Comparison of ENCODE assay signal across 16 cellular contexts in the genomic region with DNA sequence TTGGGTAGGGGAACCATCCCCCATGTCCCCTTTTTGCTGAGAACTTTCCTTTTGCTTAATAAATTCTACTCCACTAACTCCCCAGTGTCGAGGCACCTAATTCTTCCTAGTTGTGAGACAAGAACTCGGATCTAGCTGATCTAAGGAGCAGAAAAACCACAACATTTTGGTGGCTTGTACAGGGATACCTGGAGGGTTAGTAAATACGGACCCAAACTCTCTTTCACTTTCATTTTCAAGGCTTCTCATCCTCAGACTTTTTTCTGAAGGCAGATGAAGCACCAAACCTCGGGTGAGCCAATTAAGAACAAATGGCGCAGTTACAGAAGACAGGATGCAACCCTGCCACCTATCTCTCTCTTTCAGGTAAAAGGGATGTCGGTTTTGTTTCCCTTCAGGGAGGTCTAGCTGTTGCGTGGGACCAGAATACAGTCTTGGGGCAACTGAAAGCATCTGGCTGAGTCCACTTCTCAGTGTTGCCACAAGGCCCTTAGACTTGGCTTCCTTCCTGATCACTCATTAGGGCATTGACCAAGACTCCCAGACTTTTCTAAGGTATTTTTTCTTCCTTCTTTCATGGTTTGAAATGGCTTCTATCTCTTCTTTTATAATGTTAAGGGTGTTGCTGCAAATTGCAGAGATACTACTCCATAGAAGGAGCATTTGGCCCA. TPM values are rescaled to one million over a fixed set of nuclear protein-coding genes. Genes with fewer than 3 reads are reported as not detected.
DNase-seq lines count a peak whose midpoint lies in the region; ATAC-seq and TF ChIP-seq lines count a peak whose summit lies in the region.
"Had no signal": no experiment of that assay in that cellular context is flagged by ENCODE, and none has a peak within 500 bp of the region (broad histone marks: within the 10 kb centered on the region; RNA-seq: fewer than 3 reads in every experiment).

No MANE protein-coding gene starts in this region.

- intact Hi-C loops in activated CD8-positive, alpha-beta T cell treated with anti-CD3 and anti-CD28 coated beads for 36 hours (cut with micrococcal nuclease): no loop called here
- intact Hi-C loops in sigmoid colon (cut with DNase I): no loop called here

- H3K27me3 ChIP-seq in SJCRH30 (no peaks in the 10 kb centered on the region), sigmoid colon (no peaks in the 10 kb centered on the region)
- H3K27me3 ChIP-seq: adrenal gland had no signal

- DNase-seq in activated CD8-positive, alpha-beta T cell treated with anti-CD3 and anti-CD28 coated beads, Interleukin-2, amount 10 ng/mL, durations not matched to agents 7 days and 5 days: no peak
- DNase-seq in activated CD8-positive, alpha-beta T cell treated with anti-CD3 and anti-CD28 coated beads for 36 hours: no peak
- DNase-seq in SJCRH30 (no peak), memory B cell (ENCODE audit: low spot score in 2 of 2) (no peak), sigmoid colon (no peak)
- DNase-seq: adrenal gland, cerebellar nuclear complex, glutamatergic neuron, NCI-H2171, nucleus accumbens, SIG-M5 had no signal

- H3K27me3 Mint-ChIP-seq in activated CD8-positive, alpha-beta T cell treated with anti-CD3 and anti-CD28 coated beads, Interleukin-2, amount 10 ng/mL, durations not matched to agents 7 days and 5 days (ENCODE audit: low read depth): peaks cover 2% of the 10 kb centered on the region
- no peaks in the 10 kb centered on the region for H3K27me3 Mint-ChIP-seq in activated CD8-positive, alpha-beta T cell treated with anti-CD3 and anti-CD28 coated beads for 36 hours
- H3K27me3 Mint-ChIP-seq in memory B cell: peaks cover 2% of the 10 kb centered on the region
- H3K27me3 Mint-ChIP-seq: stimulated activated memory B cell treated with anti-CD40 and anti-IgM and Interleukin-4, amounts not matched to agents 10 μg/mL and 1 μg/mL and 100 μg/mL, for 72 hours had no signal

- no peak overlapping the region for H3K27ac ChIP-seq in SJCRH30
- H3K27ac ChIP-seq in sigmoid colon: no peak overlapping the region
- H3K27ac ChIP-seq: adrenal gland had no signal

- POLR2A ChIA-PET in activated CD8-positive, alpha-beta T cell treated with anti-CD3 and anti-CD28 coated beads, Interleukin-2, amount 10 ng/mL, durations not matched to agents 7 days and 5 days (lab: Charles Lee): no interaction called here
- POLR2A ChIA-PET in activated CD8-positive, alpha-beta T cell treated with anti-CD3 and anti-CD28 coated beads for 36 hours (lab: Charles Lee): no interaction called here

- no peak for TF ChIP-seq CTCF in activated CD8-positive, alpha-beta T cell treated with anti-CD3 and anti-CD28 coated beads for 36 hours (IDR thresholded peaks at IDR 0.05)
- TF ChIP-seq CTCF in sigmoid colon (IDR thresholded peaks at IDR 0.05): no peak

- no peak for TF ChIP-seq EP300 in sigmoid colon (IDR thresholded peaks at IDR 0.05)

- peak overlapping the region; percentile 41 for H3K4me3 Mint-ChIP-seq in activated CD8-positive, alpha-beta T cell treated with anti-CD3 and anti-CD28 coated beads, Interleukin-2, amount 10 ng/mL, durations not matched to agents 7 days and 5 days
- no peak overlapping the region for H3K4me3 Mint-ChIP-seq in activated CD8-positive, alpha-beta T cell treated with anti-CD3 and anti-CD28 coated beads for 36 hours
- H3K4me3 Mint-ChIP-seq in memory B cell: peak overlapping the region; percentile 51
- H3K4me3 Mint-ChIP-seq: stimulated activated memory B cell treated with anti-CD40 and anti-IgM and Interleukin-4, amounts not matched to agents 10 μg/mL and 1 μg/mL and 100 μg/mL, for 72 hours had no signal

- no peaks in the 10 kb centered on the region for H3K36me3 Mint-ChIP-seq in activated CD8-positive, alpha-beta T cell treated with anti-CD3 and anti-CD28 coated beads, Interleukin-2, amount 10 ng/mL, durations not matched to agents 7 days and 5 days (ENCODE audit: low read depth)
- no peaks in the 10 kb centered on the region for H3K36me3 Mint-ChIP-seq in activated CD8-positive, alpha-beta T cell treated with anti-CD3 and anti-CD28 coated beads for 36 hours (ENCODE audit: low read depth)
- peaks cover 1% of the 10 kb centered on the region for H3K36me3 Mint-ChIP-seq in memory B cell
- H3K36me3 Mint-ChIP-seq: stimulated activated memory B cell treated with anti-CD40 and anti-IgM and Interleukin-4, amounts not matched to agents 10 μg/mL and 1 μg/mL and 100 μg/mL, for 72 hours had no signal

- no peak overlapping the region for H3K27ac Mint-ChIP-seq in activated CD8-positive, alpha-beta T cell treated with anti-CD3 and anti-CD28 coated beads, Interleukin-2, amount 10 ng/mL, durations not matched to agents 7 days and 5 days
- H3K27ac Mint-ChIP-seq in activated CD8-positive, alpha-beta T cell treated with anti-CD3 and anti-CD28 coated beads for 36 hours: no peak overlapping the region
- H3K27ac Mint-ChIP-seq in memory B cell: no peak overlapping the region
- H3K27ac Mint-ChIP-seq: stimulated activated memory B cell treated with anti-CD40 and anti-IgM and Interleukin-4, amounts not matched to agents 10 μg/mL and 1 μg/mL and 100 μg/mL, for 72 hours had no signal

- H3K36me3 ChIP-seq in SJCRH30 (no peaks in the 10 kb centered on the region), sigmoid colon (no peaks in the 10 kb centered on the region)
- H3K36me3 ChIP-seq: adrenal gland had no signal

- peaks cover 5% of the 10 kb centered on the region for H3K4me1 Mint-ChIP-seq in activated CD8-positive, alpha-beta T cell treated with anti-CD3 and anti-CD28 coated beads, Interleukin-2, amount 10 ng/mL, durations not matched to agents 7 days and 5 days (ENCODE audit: low read depth)
- peaks cover 6% of the 10 kb centered on the region for H3K4me1 Mint-ChIP-seq in activated CD8-positive, alpha-beta T cell treated with anti-CD3 and anti-CD28 coated beads for 36 hours (ENCODE audit: low read depth)
- peaks cover 8% of the 10 kb centered on the region for H3K4me1 Mint-ChIP-seq in memory B cell

- H3K4me1 ChIP-seq in SJCRH30 (no peaks in the 10 kb centered on the region), sigmoid colon (no peaks in the 10 kb centered on the region)
- H3K4me1 ChIP-seq: adrenal gland had no signal

- WGBS in sigmoid colon, 2 donors: 74 to 81% methylated on average over 7 of the region's 7 CpGs

- TF ChIP-seq POLR2A in sigmoid colon (IDR thresholded peaks at IDR 0.05): no peak

- no peaks in the 10 kb centered on the region for H3K9me3 Mint-ChIP-seq in activated CD8-positive, alpha-beta T cell treated with anti-CD3 and anti-CD28 coated beads, Interleukin-2, amount 10 ng/mL, durations not matched to agents 7 days and 5 days (ENCODE audit: insufficient read depth)
- H3K9me3 Mint-ChIP-seq in activated CD8-positive, alpha-beta T cell treated with anti-CD3 and anti-CD28 coated beads for 36 hours: no peaks in the 10 kb centered on the region
- H3K9me3 Mint-ChIP-seq in memory B cell: peaks cover 3% of the 10 kb centered on the region
- H3K9me3 Mint-ChIP-seq: stimulated activated memory B cell treated with anti-CD40 and anti-IgM and Interleukin-4, amounts not matched to agents 10 μg/mL and 1 μg/mL and 100 μg/mL, for 72 hours had no signal

- CTCF ChIA-PET in activated CD8-positive, alpha-beta T cell treated with anti-CD3 and anti-CD28 coated beads, Interleukin-2, amount 10 ng/mL, durations not matched to agents 7 days and 5 days (lab: Charles Lee): no interaction called here
- CTCF ChIA-PET in activated CD8-positive, alpha-beta T cell treated with anti-CD3 and anti-CD28 coated beads for 36 hours (lab: Charles Lee): interaction anchor here (0.9 kb wide), 1 partner anchor 8 kb away, joined by 3 read pairs; no protein-coding TSS in a partner anchor

- ATAC-seq in activated CD8-positive, alpha-beta T cell treated with anti-CD3 and anti-CD28 coated beads, Interleukin-2, amount 10 ng/mL, durations not matched to agents 7 days and 5 days: no peak
- no peak for ATAC-seq in activated CD8-positive, alpha-beta T cell treated with anti-CD3 and anti-CD28 coated beads for 36 hours
- ATAC-seq in GM18867 (IDR thresholded peaks at IDR 0.05; ENCODE audit: unreplicated experiment) (peak; percentile 60), memory B cell (ENCODE audit: low read depth) (no peak), HG03439 (IDR thresholded peaks at IDR 0.05; ENCODE audit: unreplicated experiment) (no peak), HG03378 (IDR thresholded peaks at IDR 0.05; ENCODE audit: unreplicated experiment) (no peak)

- H3K9me3 ChIP-seq in SJCRH30 (replicated peaks) (no peaks in the 10 kb centered on the region), sigmoid colon (no peaks in the 10 kb centered on the region)
- H3K9me3 ChIP-seq: adrenal gland had no signal

- H3K4me3 ChIP-seq in SJCRH30 (peak overlapping the region; percentile 5; the same call in 1 of the 2 replicates), sigmoid colon (no peak overlapping the region)
- H3K4me3 ChIP-seq: adrenal gland had no signal

RNA-seq across cellular contexts. Expression of gene HTR1B, which starts 11.1 kb away (rescaled TPM):
- total RNA-seq in activated CD8-positive, alpha-beta T cell treated with anti-CD3 and anti-CD28 coated beads, Interleukin-2, amount 10 ng/mL, durations not matched to agents 7 days and 5 days: not detected
- total RNA-seq in activated CD8-positive, alpha-beta T cell treated with anti-CD3 and anti-CD28 coated beads for 36 hours: not detected
- not detected in 2 replicates for total RNA-seq in SJCRH30 (2014; rRNA removed; shearing (Covaris generic))
- under 1 TPM in 1 of 4 donors, not detected in 3; 0.68 TPM for total RNA-seq in sigmoid colon
- under 1 TPM in 1 of 3 donors, not detected in 2; 0.04 TPM for polyA plus RNA-seq in sigmoid colon
- total RNA-seq: HT-29 had no signal
